1 cellular context compared by ENCODE assay signal in the genomic region with DNA sequence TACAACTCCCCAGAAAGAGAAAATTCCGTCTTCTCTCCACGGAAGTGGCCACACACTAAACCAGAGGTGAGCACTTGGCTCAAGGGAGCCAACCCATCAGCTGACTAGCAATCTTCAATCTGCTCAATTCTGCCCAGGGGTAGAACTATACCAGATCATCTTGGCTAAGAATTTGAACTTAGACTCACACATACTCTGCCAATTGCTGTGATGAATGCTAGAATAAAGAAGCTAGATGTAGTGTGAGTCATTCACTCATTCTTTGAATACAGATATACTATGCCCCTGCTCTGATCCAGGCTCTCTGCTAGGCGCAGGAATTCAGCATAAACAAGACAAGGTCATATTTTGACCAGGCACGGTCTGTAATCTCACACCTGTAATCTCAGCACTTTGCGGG.
TF ChIP-seq lines count a peak whose summit lies in the region.

No MANE protein-coding gene starts in this region.

TF ChIP-seq in WTC11, 78 proteins besides CTCF, POLR2A, EP300 and RAD21 (continued from another document):
- TF ChIP-seq ZMAT4 (CRISPR knock-in tag; IDR thresholded peaks at IDR 0.05) (no peak), ZBTB21 (CRISPR knock-in tag; IDR thresholded peaks at IDR 0.05; ENCODE audit: borderline replicate concordance) (no peak), NFATC4 (CRISPR knock-in tag; IDR thresholded peaks at IDR 0.05) (no peak)
TF ChIP-seq in WTC11: peak in this region for 0.
